Comparison of ENCODE assay signal across 8 cellular contexts in the genomic region with DNA sequence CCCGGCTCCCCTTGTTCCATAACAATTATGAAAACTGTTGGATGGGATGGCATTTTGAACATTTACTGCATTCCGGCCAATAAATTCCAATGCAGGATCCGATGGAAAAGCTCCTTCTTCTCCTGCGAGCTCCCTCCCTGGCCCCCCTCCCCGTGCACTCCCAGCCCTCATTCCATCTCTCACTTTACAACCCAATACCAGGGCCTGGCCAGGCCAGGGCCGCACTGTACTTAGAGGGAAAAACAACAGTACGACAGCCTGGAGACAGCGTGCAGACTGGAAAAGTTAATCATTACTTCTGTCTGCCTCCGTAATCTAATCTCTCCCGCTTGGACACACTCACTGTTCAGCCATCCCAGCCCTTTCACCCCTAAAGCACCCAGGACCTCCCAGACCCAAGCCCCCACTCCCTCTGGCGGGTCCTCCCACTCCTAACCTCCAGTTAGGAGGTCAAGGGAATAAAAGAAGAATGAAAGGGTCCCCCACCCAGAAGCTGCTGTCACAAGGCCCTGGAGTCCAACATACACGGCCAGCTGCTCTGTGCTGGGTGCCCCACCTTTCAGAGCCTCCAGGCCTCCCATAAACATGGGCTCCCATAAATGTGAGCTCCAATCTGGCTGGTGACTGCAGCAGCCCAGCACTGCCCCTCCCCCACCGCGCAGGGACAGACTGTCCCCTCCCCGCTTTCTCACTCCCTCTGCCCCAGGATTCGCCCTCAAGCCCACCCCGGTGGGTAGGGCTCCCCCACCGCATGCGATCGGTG. TPM values are rescaled to one million over a fixed set of nuclear protein-coding genes. Genes with fewer than 3 reads are reported as not detected.
A peak's percentile ranks its signal among the peaks of the same experiment; 100 is the strongest.
DNase-seq lines count a peak whose midpoint lies in the region; ATAC-seq and TF ChIP-seq lines count a peak whose summit lies in the region.

No MANE protein-coding gene starts in this region.

- peaks cover 97% of the 10 kb centered on the region for H3K36me3 Mint-ChIP-seq in effector memory CD8-positive, alpha-beta T cell (ENCODE audit: insufficient read depth)
- no peaks in the 10 kb centered on the region for H3K36me3 Mint-ChIP-seq in natural killer cell

- no peak for TF ChIP-seq CTCF in BE2C (IDR thresholded peaks at IDR 0.05; ENCODE audit: low read depth, low read length)
- TF ChIP-seq CTCF in natural killer cell (IDR thresholded peaks at IDR 0.05): no peak

- H3K27ac Mint-ChIP-seq in effector memory CD8-positive, alpha-beta T cell: peak overlapping the region; percentile 97 to 98
- peak overlapping the region; percentile 95 to 96 for H3K27ac Mint-ChIP-seq in natural killer cell

- H3K4me1 Mint-ChIP-seq in effector memory CD8-positive, alpha-beta T cell (ENCODE audit: low read depth in 2 of 2): peaks cover 83 to 92% of the 10 kb centered on the region in 2 donors
- peaks cover 94 to 100% of the 10 kb centered on the region in 2 donors for H3K4me1 Mint-ChIP-seq in natural killer cell

- DNase-seq in BE2C (peak; percentile 39), NCI-H226 (peak; percentile 56), natural killer cell (no peak), NCI-H748 treated with DMSO at 0.1 percent for 48 hours (lab: John Stamatoyannopoulos, UW) (no peak), germinal center (ENCODE audit: low spot score) (no peak)
- DNase-seq in effector memory CD8-positive, alpha-beta T cell: no peak
- no peak for DNase-seq in central memory CD4-positive, alpha-beta T cell

- H3K4me3 Mint-ChIP-seq in effector memory CD8-positive, alpha-beta T cell: peak overlapping the region; percentile 81 to 83
- peak overlapping the region; percentile 74 for H3K4me3 Mint-ChIP-seq in natural killer cell

- no peaks in the 10 kb centered on the region for H3K27me3 ChIP-seq in BE2C

- no peaks in the 10 kb centered on the region; the same call in 1 of the 2 replicates for H3K36me3 ChIP-seq in BE2C

- H3K9me3 Mint-ChIP-seq in effector memory CD8-positive, alpha-beta T cell: no peaks in the 10 kb centered on the region
- no peaks in the 10 kb centered on the region for H3K9me3 Mint-ChIP-seq in natural killer cell

- H3K4me3 ChIP-seq in BE2C (ENCODE audit: low read depth, low read length): no peak overlapping the region

- intact Hi-C loops in natural killer cell (cut with micrococcal nuclease): loop anchor here (5.0 kb wide), 1 partner anchor 98 kb away; no protein-coding TSS in a partner anchor

- ATAC-seq in effector memory CD8-positive, alpha-beta T cell (replicated peaks): no peak
- ATAC-seq in natural killer cell (no peak), GM21619 (IDR thresholded peaks at IDR 0.05; ENCODE audit: unreplicated experiment) (no peak)

- no peaks in the 10 kb centered on the region for H3K27me3 Mint-ChIP-seq in effector memory CD8-positive, alpha-beta T cell
- no peaks in the 10 kb centered on the region for H3K27me3 Mint-ChIP-seq in natural killer cell (ENCODE audit: low read depth in 2 of 2)

- peaks cover 39% of the 10 kb centered on the region for H3K4me1 ChIP-seq in BE2C

- H3K9me3 ChIP-seq in BE2C: no peaks in the 10 kb centered on the region

RNA-seq across cellular contexts. Expression of a gene that starts 20.6 kb away (rescaled TPM):
- 13.7 TPM for polyA plus RNA-seq in BE2C (2012; ENCODE audit: insufficient read depth, insufficient read length, low read depth)
- 100 to 1,000 TPM; 127 to 204 (median 182) TPM for total RNA-seq in natural killer cell

Comparison
In these comparisons a context has a peak if more than half of its experiments do, and no peak if none do; other contexts are left out.
1. DNase-seq: peak in BE2C (single experiment) and NCI-H226 (single experiment); none in effector memory CD8-positive, alpha-beta T cell (0 of 3), natural killer cell (single experiment), central memory CD4-positive, alpha-beta T cell (single experiment), NCI-H748 treated with DMSO at 0.1 percent for 48 hours (single experiment) and germinal center (single experiment).